ENCODE assay signal across 8 cellular contexts in genomic region chr6:125789576-125790402, GRCh38. TPM values are rescaled to one million over a fixed set of nuclear protein-coding genes. Genes with fewer than 3 reads are reported as not detected.
A peak's percentile ranks its signal among the peaks of the same experiment; 100 is the strongest.
DNase-seq lines count a peak whose midpoint lies in the region; ATAC-seq and TF ChIP-seq lines count a peak whose summit lies in the region.

No MANE protein-coding gene starts in this region.

- peak; percentile 66 for DNase-seq in BE2C
- DNase-seq in NCI-H526 (lab: John Stamatoyannopoulos, UW) = peak; percentile 59 to 80
- DNase-seq in activated T-cell treated with anti-CD3 and anti-CD28 coated beads for 1 hour (ENCODE audit: low read depth) = peak; percentile 20
- peak; percentile 95 to 98 for DNase-seq in erythroblast (lab: John Stamatoyannopoulos, UW)
- peak; percentile 43 to 51 for DNase-seq in thyroid gland

- intact Hi-C loops in thyroid gland (cut with DNase I) = loop anchor here (10.0 kb wide), 1 partner anchor 165 kb away; the partner anchor contains the start of gene HINT3

- WGBS in thyroid gland, 2 donors = 21 to 25% methylated on average over 20 of the region's 21 CpGs

- H3K9me3 ChIP-seq in BE2C = no peaks in the 10 kb centered on the region
- H3K9me3 ChIP-seq in muscle layer of colon (ENCODE audit: low read length) = no peaks in the 10 kb centered on the region
- H3K9me3 ChIP-seq in thyroid gland = no peaks in the 10 kb centered on the region

- ATAC-seq in GM19043 (IDR thresholded peaks at IDR 0.05; ENCODE audit: low read depth, unreplicated experiment) (peak; percentile 21), HG03439 (IDR thresholded peaks at IDR 0.05; ENCODE audit: unreplicated experiment) (peak; percentile 19)

- no peaks in the 10 kb centered on the region for H3K27me3 ChIP-seq in BE2C
- H3K27me3 ChIP-seq in muscle layer of colon (ENCODE audit: control insufficient read depth in 1 of 2, insufficient read depth in 2 of 2, low read length in 2 of 2) = no peaks in the 10 kb centered on the region
- no peaks in the 10 kb centered on the region for H3K27me3 ChIP-seq in thyroid gland

- TF ChIP-seq POLR2A in erythroblast (IDR thresholded peaks at IDR 0.05; ENCODE audit: low read length) (peak; percentile 88), thyroid gland (IDR thresholded peaks at IDR 0.05) (peak in 1 of 2 donors; percentile 10)

- TF ChIP-seq CTCF in BE2C (IDR thresholded peaks at IDR 0.05; ENCODE audit: low read depth, low read length) (0 out of 2 replicates have a peak, but pooled peaks have one; percentile 1), thyroid gland (IDR thresholded peaks at IDR 0.05) (no peak)

- H3K4me3 ChIP-seq in BE2C (ENCODE audit: low read depth, low read length) = peak overlapping the region; percentile 77
- H3K4me3 ChIP-seq in muscle layer of colon (ENCODE audit: low read depth in 1 of 2, low read length in 2 of 2) = peak overlapping the region; percentile 55 to 90
- H3K4me3 ChIP-seq in thyroid gland (replicated peaks in 1 of 3) = peak overlapping the region; percentile 64 to 71 (median 64)

- H3K9ac ChIP-seq in muscle layer of colon (ENCODE audit: low read length) = peak overlapping the region; percentile 39

- H3K27ac ChIP-seq in muscle layer of colon (ENCODE audit: low read depth, low read length) (peak overlapping the region; percentile 97), thyroid gland (peak overlapping the region; percentile 90 to 99 (median 97))

- H3K4me1 ChIP-seq in BE2C = peaks cover 16% of the 10 kb centered on the region
- peaks cover 13% of the 10 kb centered on the region for H3K4me1 ChIP-seq in muscle layer of colon (ENCODE audit: insufficient read depth, low read length)
- peaks cover 8 to 17% of the 10 kb centered on the region in 2 donors for H3K4me1 ChIP-seq in thyroid gland

- no peaks in the 10 kb centered on the region; the same call in 1 of the 2 replicates for H3K36me3 ChIP-seq in BE2C
- no peaks in the 10 kb centered on the region for H3K36me3 ChIP-seq in muscle layer of colon (ENCODE audit: insufficient read depth, low read length)
- H3K36me3 ChIP-seq in thyroid gland = no peaks in the 10 kb centered on the region

RNA-seq across cellular contexts. Expression of gene NCOA7, which starts 1.0 kb away (rescaled TPM):
- polyA plus RNA-seq in BE2C (2012; ENCODE audit: insufficient read depth, insufficient read length, low read depth) = 72.5 TPM
- total RNA-seq in thyroid gland = 10 to 100 TPM in 3 of 4 donors, 1 to 10 TPM in 1; 9.0 to 36.2 (median 21.8) TPM

RNA-seq across cellular contexts. Expression of gene HEY2, which starts 40.4 kb away (rescaled TPM):
- not detected for polyA plus RNA-seq in BE2C (2012; ENCODE audit: insufficient read depth, insufficient read length, low read depth)
- total RNA-seq in thyroid gland = 1 to 10 TPM; 3.5 to 5.5 (median 5.1) TPM

Comparison
In these comparisons a context has a peak if more than half of its experiments do, and no peak if none do; other contexts are left out.
1. Peak in every context shown above with its lines: DNase-seq, ATAC-seq, H3K4me3 ChIP-seq and H3K27ac ChIP-seq.
2. DNase-seq: peak in every context shown above with its lines; median percentile 96 in erythroblast; 70 in NCI-H526; 66 in BE2C; 47 in thyroid gland; 20 in activated T-cell treated with anti-CD3 and anti-CD28 coated beads for 1 hour.